In genomic region chr3:177300039-177300833, GRCh38 we compare ENCODE assay signal across 8 cellular contexts.
DNase-seq lines count a peak whose midpoint lies in the region; ATAC-seq and TF ChIP-seq lines count a peak whose summit lies in the region.

No MANE protein-coding gene starts in this region.

- no peak overlapping the region for H3K4me3 ChIP-seq in A673 (ENCODE audit: low read depth, low read length, poor library complexity, severe bottlenecking)

- no peaks in the 10 kb centered on the region for H3K36me3 Mint-ChIP-seq in T-cell

- POLR2A ChIA-PET in A673 (lab: Charles Lee; ENCODE audit: low non-redundant PET) (no interaction called here), T-cell (lab: Charles Lee) (no interaction called here)

- BruUV-seq in A673 (replicated peaks; lab: Mats Ljungman, UMichigan): no TSS peak

- no peaks in the 10 kb centered on the region for H3K4me1 Mint-ChIP-seq in T-cell

- H3K4me1 ChIP-seq in A673 (ENCODE audit: insufficient read depth, low read length, poor library complexity, severe bottlenecking): no peaks in the 10 kb centered on the region

- H3K27ac ChIP-seq in A673 (ENCODE audit: low read depth, low read length, poor library complexity, severe bottlenecking): no peak overlapping the region

- peak; percentile 71 for DNase-seq in OCI-M1 (lab: John Stamatoyannopoulos, UW)
- DNase-seq in kidney glomerular epithelial cell (lab: John Stamatoyannopoulos, UW): peak; percentile 100
- DNase-seq in A673 (ENCODE audit: low spot score): no peak
- DNase-seq in T-cell: no peak
- no peak for DNase-seq in activated naive CD4-positive, alpha-beta T cell treated with anti-CD3 and anti-CD28 coated beads, Interleukin-2, amount 50 U/mL, for 16 hours
- DNase-seq in activated T-cell treated with anti-CD3 and anti-CD28 coated beads for 4 hours: no peak

- H3K4me3 Mint-ChIP-seq in T-cell: no peak overlapping the region

- CTCF ChIA-PET in A673 (lab: Charles Lee) (no interaction called here), T-cell (lab: Charles Lee) (no interaction called here)

- H3K27ac Mint-ChIP-seq in T-cell: no peak overlapping the region

- H3K27me3 Mint-ChIP-seq in T-cell: no peaks in the 10 kb centered on the region

- intact Hi-C loops in A673 (cut with micrococcal nuclease; ENCODE audit: unreplicated experiment): no loop called here

- no peaks in the 10 kb centered on the region for H3K27me3 ChIP-seq in A673 (replicated peaks; ENCODE audit: insufficient read depth, low read depth, low read length, poor library complexity)

- ATAC-seq in GM18861 (IDR thresholded peaks at IDR 0.05; ENCODE audit: unreplicated experiment) (peak; percentile 91), HG02981 (IDR thresholded peaks at IDR 0.05; ENCODE audit: unreplicated experiment) (peak; percentile 87), T-cell (replicated peaks in 1 of 4) (no peak)

- no peaks in the 10 kb centered on the region for H3K36me3 ChIP-seq in A673 (ENCODE audit: insufficient read depth, low read length, poor library complexity, severe bottlenecking)

- H3K9me3 ChIP-seq in A673 (ENCODE audit: low read depth, low read length, poor library complexity, severe bottlenecking): no peaks in the 10 kb centered on the region

- TF ChIP-seq CTCF in A673 (conservative IDR thresholded peaks at IDR 0.05; ENCODE audit: low read depth, low read length): no peak

- H3K9me3 Mint-ChIP-seq in T-cell: no peaks in the 10 kb centered on the region

Comparison
In these comparisons a context has a peak if more than half of its experiments do, and no peak if none do; other contexts are left out.
1. ATAC-seq: peak in GM18861 (single experiment) and HG02981 (single experiment); none in T-cell (0 of 4).
2. DNase-seq: peak in OCI-M1 (single experiment) and kidney glomerular epithelial cell (single experiment); none in A673 (single experiment), T-cell (0 of 34), activated naive CD4-positive, alpha-beta T cell treated with anti-CD3 and anti-CD28 coated beads, Interleukin-2, amount 50 U/mL, for 16 hours (single experiment) and activated T-cell treated with anti-CD3 and anti-CD28 coated beads for 4 hours (single experiment).